Comparison of ENCODE assay signal across 34 cellular contexts in the genomic region with DNA sequence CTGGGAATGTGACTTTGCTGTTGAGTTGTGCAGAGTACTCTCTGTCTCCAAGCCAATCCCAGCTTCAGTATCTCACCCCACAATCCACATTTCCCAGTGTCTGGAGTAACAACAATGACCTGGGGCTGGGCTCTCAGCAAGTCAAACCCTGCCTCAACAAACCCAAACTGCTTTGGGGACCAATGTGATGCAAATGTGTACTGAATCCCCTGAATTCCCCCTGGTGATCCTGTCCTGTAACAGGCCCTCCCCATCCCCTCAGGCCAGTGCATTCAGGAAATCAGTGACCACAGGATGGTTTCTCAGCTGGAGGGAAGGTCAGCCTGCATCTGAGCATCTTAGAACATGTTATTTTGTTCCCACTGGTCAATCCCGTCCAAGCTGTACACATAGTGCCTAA. TPM values are rescaled to one million over a fixed set of nuclear protein-coding genes. Genes with fewer than 3 reads are reported as not detected.
"Had no signal": no experiment of that assay in that cellular context is flagged by ENCODE, and none has a peak within 500 bp of the region (broad histone marks: within the 10 kb centered on the region; RNA-seq: fewer than 3 reads in every experiment).

No MANE protein-coding gene starts in this region.

- H3K9me3 Mint-ChIP-seq: activated naive CD8-positive, alpha-beta T cell treated with anti-CD3 and anti-CD28 coated beads for 36 hours; nephron; stimulated activated memory B cell treated with anti-CD40 and anti-IgM and Interleukin-4, amounts not matched to agents 10 μg/mL and 1 μg/mL and 100 μg/mL, for 72 hours; stimulated activated naive CD8-positive, alpha-beta T cell treated with anti-CD3 and anti-CD28 coated beads, Interleukin-15, amount 100 ng/mL, for 72 hours had no signal

- H3K27ac Mint-ChIP-seq: activated naive CD8-positive, alpha-beta T cell treated with anti-CD3 and anti-CD28 coated beads for 36 hours; nephron; progenitor cell of endocrine pancreas; stimulated activated memory B cell treated with anti-CD40 and anti-IgM and Interleukin-4, amounts not matched to agents 10 μg/mL and 1 μg/mL and 100 μg/mL, for 72 hours had no signal

- H3K4me3 Mint-ChIP-seq: activated naive CD8-positive, alpha-beta T cell treated with anti-CD3 and anti-CD28 coated beads for 36 hours; brain; nephron; stimulated activated memory B cell treated with anti-CD40 and anti-IgM and Interleukin-4, amounts not matched to agents 10 μg/mL and 1 μg/mL and 100 μg/mL, for 72 hours; stimulated activated naive CD8-positive, alpha-beta T cell treated with anti-CD3 and anti-CD28 coated beads, Interleukin-15, amount 100 ng/mL, for 72 hours had no signal

- H3K4me3 ChIP-seq: ascending aorta, cardiac muscle cell, colonic mucosa, gastrocnemius medialis, left ventricle myocardium inferior, lung, mucosa of descending colon, ovary, skin epidermis, thyroid gland, upper lobe of left lung had no signal

- H3K36me3 ChIP-seq: ascending aorta, cardiac muscle cell, colonic mucosa, gastrocnemius medialis, left ventricle myocardium inferior, ovary, thyroid gland, upper lobe of left lung had no signal

- DNase-seq: activated CD4-positive, alpha-beta T cell treated with anti-CD3 and anti-CD28 coated beads for 4 hours; activated CD4-positive, alpha-beta T cell treated with anti-CD3 and anti-CD28 coated beads, Interleukin-2, amount 50 U/mL, for 4 hours; activated effector memory CD4-positive, alpha-beta T cell treated with Interleukin-2 at 50 U/mL for 16 hours; activated naive CD4-positive, alpha-beta T cell treated with Interleukin-2 at 50 U/mL for 16 hours; activated naive CD8-positive, alpha-beta T cell treated with anti-CD3 and anti-CD28 coated beads for 36 hours; activated T-cell treated with anti-CD3 and anti-CD28 coated beads for 4 hours; cerebellar nuclear complex; colonic mucosa; effector CD8-positive, alpha-beta T cell; gastrocnemius medialis; glutamatergic neuron; islet precursor cell; left ventricle myocardium inferior; mucosa of descending colon; ovary; stimulated activated CD4-positive, alpha-beta T cell treated with anti-CD3 and anti-CD28 coated beads, Interleukin-4, amount 100 ng/mL, for 24 hours; stimulated activated naive CD8-positive, alpha-beta T cell treated with anti-CD3 and anti-CD28 coated beads, Interleukin-15, amount 100 ng/mL, for 72 hours; substantia nigra; thyroid gland; upper lobe of left lung had no signal

- H3K36me3 Mint-ChIP-seq: activated naive CD8-positive, alpha-beta T cell treated with anti-CD3 and anti-CD28 coated beads for 36 hours; brain; stimulated activated memory B cell treated with anti-CD40 and anti-IgM and Interleukin-4, amounts not matched to agents 10 μg/mL and 1 μg/mL and 100 μg/mL, for 72 hours had no signal

- H3K27me3 ChIP-seq: ascending aorta, colonic mucosa, gastrocnemius medialis, ovary, thyroid gland, upper lobe of left lung had no signal

- H3K27ac ChIP-seq: ascending aorta, cardiac muscle cell, colonic mucosa, gastrocnemius medialis, left ventricle myocardium inferior, ovary, thyroid gland, upper lobe of left lung had no signal

- H3K9me3 ChIP-seq: ascending aorta, colonic mucosa, gastrocnemius medialis, left ventricle myocardium inferior, mucosa of descending colon, ovary, thyroid gland, upper lobe of left lung had no signal

- ATAC-seq: gastrocnemius medialis; mucosa of descending colon; sciatic nerve; stimulated activated memory B cell treated with anti-CD40 and anti-IgM and Interleukin-4, amounts not matched to agents 10 μg/mL and 1 μg/mL and 100 μg/mL, for 72 hours; stimulated activated naive CD8-positive, alpha-beta T cell treated with anti-CD3 and anti-CD28 coated beads, Interleukin-15, amount 100 ng/mL, for 72 hours had no signal

RNA-seq across cellular contexts. Expression of a gene that starts 36.7 kb away (rescaled TPM):
- total RNA-seq: activated naive CD8-positive, alpha-beta T cell treated with anti-CD3 and anti-CD28 coated beads for 36 hours; ascending aorta; cardiac muscle cell; colonic mucosa; dermis microvascular lymphatic vessel endothelial cell; epithelial cell of proximal tubule; left ventricle myocardium inferior; lung; mesenteric fat pad; mucosa of descending colon; progenitor cell of endocrine pancreas; renal cortical epithelial cell; sciatic nerve; T-helper 1 cell treated with Interleukin-12 subunit alpha and Interleukin-12 subunit beta and Interleukin-4 antibody, amounts not matched to agents 30 ng/mL and 1 ng/mL, for 36 hours; thyroid gland had no signal
- polyA plus RNA-seq: cardiac muscle cell, lung, ovary had no signal
